11 cellular contexts compared by ENCODE assay signal in genomic region chr13:62371737-62372136, GRCh38.
"Had no signal": no experiment of that assay in that cellular context is flagged by ENCODE, and none has a peak within 500 bp of the region (broad histone marks: within the 10 kb centered on the region; RNA-seq: fewer than 3 reads in every experiment).

No MANE protein-coding gene starts in this region.

- H3K4me3 ChIP-seq: GM23248, GM23338, HAP-1 had no signal

- H3K4me3 Mint-ChIP-seq: GM23338, H9, HFFc6 had no signal

- H3K27ac ChIP-seq: GM23248 had no signal

- DNase-seq: GM23248, GOT3, H7, H9, HCEC 1CT, HFFc6 had no signal

- FAIRE-seq: H1, H54 had no signal

- H3K9me3 ChIP-seq: HAP-1 had no signal

- H3K4me1 Mint-ChIP-seq: GM23338, H9 had no signal

- H2AFZ ChIP-seq: GM23248, GM23338 had no signal

- H3K36me3 ChIP-seq: HAP-1 had no signal

- ATAC-seq: GM23338, HCT116 had no signal

- H3K9ac ChIP-seq: GM23248 had no signal

- H3K4me2 ChIP-seq: GM23338 had no signal

- H3K27ac Mint-ChIP-seq: GM23338, H9, HFFc6 had no signal

- H3K4me1 ChIP-seq: HAP-1 had no signal
